1 cellular context compared by ENCODE assay signal in the genomic region with DNA sequence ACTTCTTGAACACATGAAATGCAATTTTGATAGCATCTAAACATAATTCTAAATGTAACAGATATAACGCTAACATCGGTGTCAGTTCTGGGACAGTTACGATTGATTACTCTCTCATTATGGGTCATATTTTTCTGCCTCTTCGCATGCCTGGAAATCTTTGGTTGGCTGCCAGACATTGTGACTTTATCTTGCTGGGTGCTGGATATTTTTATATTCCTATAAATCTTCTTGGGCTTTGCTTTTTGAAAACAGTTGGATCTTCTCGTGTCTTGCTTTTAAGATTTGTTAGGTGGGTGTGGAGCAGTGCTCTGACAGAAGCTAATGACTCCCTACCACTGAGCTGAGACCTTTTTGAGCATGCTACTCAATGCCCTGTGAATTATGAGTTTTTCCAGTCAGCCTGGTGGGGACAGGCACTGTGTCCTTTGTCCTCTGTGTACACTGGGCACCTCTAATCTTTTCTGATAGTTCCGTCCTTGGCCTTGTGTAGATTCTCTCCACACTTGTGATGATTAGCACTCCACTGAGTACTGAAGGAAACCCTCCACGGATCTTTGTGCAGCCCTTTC.
TF ChIP-seq lines count a peak whose summit lies in the region.

No MANE protein-coding gene starts in this region.

TF ChIP-seq in GM23338, 12 proteins besides CTCF, POLR2A, EP300 and RAD21 (continued from another document):
- TF ChIP-seq ZNF331 (CRISPR knock-in tag; IDR thresholded peaks at IDR 0.05; ENCODE audit: low read depth) = no peak
- TF ChIP-seq POLR2AphosphoS5 (IDR thresholded peaks at IDR 0.05; ENCODE audit: low read depth) = no peak
- TF ChIP-seq EZH2 (IDR thresholded peaks at IDR 0.05; ENCODE audit: low read depth, unreplicated experiment) = no peak
- TF ChIP-seq, protein P1, sequence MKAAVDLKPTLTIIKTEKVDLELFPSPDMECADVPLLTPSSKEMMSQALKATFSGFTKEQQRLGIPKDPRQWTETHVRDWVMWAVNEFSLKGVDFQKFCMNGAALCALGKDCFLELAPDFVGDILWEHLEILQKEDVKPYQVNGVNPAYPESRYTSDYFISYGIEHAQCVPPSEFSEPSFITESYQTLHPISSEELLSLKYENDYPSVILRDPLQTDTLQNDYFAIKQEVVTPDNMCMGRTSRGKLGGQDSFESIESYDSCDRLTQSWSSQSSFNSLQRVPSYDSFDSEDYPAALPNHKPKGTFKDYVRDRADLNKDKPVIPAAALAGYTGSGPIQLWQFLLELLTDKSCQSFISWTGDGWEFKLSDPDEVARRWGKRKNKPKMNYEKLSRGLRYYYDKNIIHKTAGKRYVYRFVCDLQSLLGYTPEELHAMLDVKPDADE (IDR thresholded peaks at IDR 0.05) = no peak
- no peak for TF ChIP-seq CREB1 (CRISPR knock-in tag; IDR thresholded peaks at IDR 0.05; ENCODE audit: low read depth)
- no peak for TF ChIP-seq ZNF114 (CRISPR knock-in tag; IDR thresholded peaks at IDR 0.05)
- TF ChIP-seq, protein P2, sequence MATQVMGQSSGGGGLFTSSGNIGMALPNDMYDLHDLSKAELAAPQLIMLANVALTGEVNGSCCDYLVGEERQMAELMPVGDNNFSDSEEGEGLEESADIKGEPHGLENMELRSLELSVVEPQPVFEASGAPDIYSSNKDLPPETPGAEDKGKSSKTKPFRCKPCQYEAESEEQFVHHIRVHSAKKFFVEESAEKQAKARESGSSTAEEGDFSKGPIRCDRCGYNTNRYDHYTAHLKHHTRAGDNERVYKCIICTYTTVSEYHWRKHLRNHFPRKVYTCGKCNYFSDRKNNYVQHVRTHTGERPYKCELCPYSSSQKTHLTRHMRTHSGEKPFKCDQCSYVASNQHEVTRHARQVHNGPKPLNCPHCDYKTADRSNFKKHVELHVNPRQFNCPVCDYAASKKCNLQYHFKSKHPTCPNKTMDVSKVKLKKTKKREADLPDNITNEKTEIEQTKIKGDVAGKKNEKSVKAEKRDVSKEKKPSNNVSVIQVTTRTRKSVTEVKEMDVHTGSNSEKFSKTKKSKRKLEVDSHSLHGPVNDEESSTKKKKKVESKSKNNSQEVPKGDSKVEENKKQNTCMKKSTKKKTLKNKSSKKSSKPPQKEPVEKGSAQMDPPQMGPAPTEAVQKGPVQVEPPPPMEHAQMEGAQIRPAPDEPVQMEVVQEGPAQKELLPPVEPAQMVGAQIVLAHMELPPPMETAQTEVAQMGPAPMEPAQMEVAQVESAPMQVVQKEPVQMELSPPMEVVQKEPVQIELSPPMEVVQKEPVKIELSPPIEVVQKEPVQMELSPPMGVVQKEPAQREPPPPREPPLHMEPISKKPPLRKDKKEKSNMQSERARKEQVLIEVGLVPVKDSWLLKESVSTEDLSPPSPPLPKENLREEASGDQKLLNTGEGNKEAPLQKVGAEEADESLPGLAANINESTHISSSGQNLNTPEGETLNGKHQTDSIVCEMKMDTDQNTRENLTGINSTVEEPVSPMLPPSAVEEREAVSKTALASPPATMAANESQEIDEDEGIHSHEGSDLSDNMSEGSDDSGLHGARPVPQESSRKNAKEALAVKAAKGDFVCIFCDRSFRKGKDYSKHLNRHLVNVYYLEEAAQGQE (IDR thresholded peaks at IDR 0.05; ENCODE audit: unreplicated experiment) = no peak
- no peak for TF ChIP-seq EZH2phosphoT487 (IDR thresholded peaks at IDR 0.05; ENCODE audit: unreplicated experiment)
- TF ChIP-seq NANOG (IDR thresholded peaks at IDR 0.05; ENCODE audit: borderline replicate concordance) = no peak
